In the genomic region with DNA sequence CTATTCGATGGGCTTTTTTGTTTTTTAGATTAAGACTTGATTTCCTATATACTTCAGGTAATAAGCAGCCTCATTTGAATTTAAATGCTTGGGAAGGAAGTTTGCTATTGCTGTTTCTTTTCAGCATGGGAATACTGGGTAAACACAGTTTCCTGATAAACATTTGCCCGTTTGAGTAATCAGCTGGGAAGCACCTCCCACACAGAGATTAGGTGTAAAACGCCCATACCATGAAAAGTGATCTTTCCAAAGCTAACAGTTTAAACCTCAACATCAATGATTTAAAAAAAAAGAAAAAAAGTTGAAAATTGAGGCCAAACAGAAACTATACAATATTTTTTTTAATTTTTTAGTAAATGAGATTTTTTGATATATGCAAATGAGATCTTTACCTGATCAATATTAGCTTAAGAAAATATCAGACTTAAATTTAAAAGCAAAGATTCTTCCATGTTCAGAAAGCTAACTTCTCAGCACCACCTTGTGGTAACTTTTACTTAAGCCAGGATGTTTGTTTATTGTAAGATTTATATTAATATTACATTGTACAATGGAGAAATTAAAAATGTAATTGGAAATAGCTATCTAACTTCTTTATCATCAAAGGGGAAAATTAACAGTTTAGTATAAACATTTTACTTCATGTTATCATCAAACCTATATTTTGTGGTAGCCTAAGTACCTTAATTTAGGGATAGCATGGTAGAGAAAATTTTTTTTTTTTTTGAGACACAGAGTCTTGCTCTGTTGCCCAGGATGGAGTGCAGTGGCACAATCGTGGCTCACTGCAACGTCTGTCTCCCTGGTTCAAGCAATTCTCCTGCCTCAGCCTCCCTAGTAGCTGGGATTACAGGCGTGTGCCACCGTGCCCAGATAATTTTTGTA, we compare ENCODE assay signal across 1 cellular context.
TF ChIP-seq lines count a peak whose summit lies in the region.

No MANE protein-coding gene starts in this region.

TF ChIP-seq in H1, 55 proteins besides CTCF, POLR2A, EP300 and RAD21:
- TF ChIP-seq NRF1 (IDR thresholded peaks at IDR 0.05; ENCODE audit: low read depth, low read length) (no peak), CBX5 (IDR thresholded peaks at IDR 0.05; ENCODE audit: low read depth, low read length) (no peak), TAF1 (IDR thresholded peaks at IDR 0.05; ENCODE audit: low read depth, low read length) (no peak), SP2 (IDR thresholded peaks at IDR 0.05; ENCODE audit: low read length) (no peak), SP1 (IDR thresholded peaks at IDR 0.05; ENCODE audit: low read depth, low read length) (no peak), KDM4A (IDR thresholded peaks at IDR 0.05; ENCODE audit: low read depth, low read length, severe bottlenecking) (no peak), NANOG (IDR thresholded peaks at IDR 0.05; ENCODE audit: insufficient read depth, low read depth, low read length, poor library complexity, severe bottlenecking) (no peak), EGR1 (IDR thresholded peaks at IDR 0.05; ENCODE audit: borderline replicate concordance, low read depth, low read length) (no peak), SIRT6 (IDR thresholded peaks at IDR 0.05; ENCODE audit: low read length) (no peak), SIX5 (IDR thresholded peaks at IDR 0.05; ENCODE audit: low read depth, low read length) (no peak), PHF8 (conservative IDR thresholded peaks at IDR 0.05; ENCODE audit: low read depth, low read length) (no peak), RNF2 (IDR thresholded peaks at IDR 0.05; ENCODE audit: borderline replicate concordance, low read depth, low read length, missing control alignments, poor library complexity, severe bottlenecking) (no peak), HDAC6 (IDR thresholded peaks at IDR 0.05; ENCODE audit: low read depth, low read length) (no peak), TEAD4 (IDR thresholded peaks at IDR 0.05; ENCODE audit: low read depth, low read length) (no peak)
